In genomic region chr4:183765121-183765990, GRCh38 we compare ENCODE assay signal across 11 cellular contexts.
A peak's percentile ranks its signal among the peaks of the same experiment; 100 is the strongest.
DNase-seq lines count a peak whose midpoint lies in the region; ATAC-seq, FAIRE-seq and TF ChIP-seq lines count a peak whose summit lies in the region.
"Had no signal": no experiment of that assay in that cellular context is flagged by ENCODE, and none has a peak within 500 bp of the region (broad histone marks: within the 10 kb centered on the region; RNA-seq: fewer than 3 reads in every experiment).

No MANE protein-coding gene starts in this region.

- TF ChIP-seq POLR2A in GM12891 (IDR thresholded peaks at IDR 0.05; ENCODE audit: low read depth, low read length), result no peak

- H3K9me2 ChIP-seq in hepatocyte (replicated peaks; ENCODE audit: insufficient read depth), result no peaks in the 10 kb centered on the region

- no peak overlapping the region for H3K4me3 Mint-ChIP-seq in T-helper 17 cell

- no peaks in the 10 kb centered on the region for H3K36me3 ChIP-seq in hepatocyte (replicated peaks; ENCODE audit: insufficient read depth, low read depth)
- H3K36me3 ChIP-seq: adrenal gland had no signal

- TF ChIP-seq CTCF in hepatocyte (IDR thresholded peaks at IDR 0.05; ENCODE audit: poor library complexity), result no peak

- H3K27ac Mint-ChIP-seq in T-helper 17 cell, result no peak overlapping the region

- peaks cover 31% of the 10 kb centered on the region for H3K27me3 Mint-ChIP-seq in T-helper 17 cell

- 62% methylated on average over 21 of the region's 21 CpGs for WGBS in hepatocyte (ENCODE audit: low lambda C conversion rate, missing lambda C conversion rate)

- H3K4me2 ChIP-seq in hepatocyte, result peak overlapping the region; percentile 60

- peaks cover 1% of the 10 kb centered on the region for H3K36me3 Mint-ChIP-seq in T-helper 17 cell (ENCODE audit: low read depth)

- no peaks in the 10 kb centered on the region for H3K4me1 ChIP-seq in hepatocyte (ENCODE audit: insufficient read depth)
- H3K4me1 ChIP-seq: adrenal gland had no signal

- H3K79me2 ChIP-seq in hepatocyte, result no peaks in the 10 kb centered on the region

- peak overlapping the region; percentile 41 for H2AFZ ChIP-seq in hepatocyte

- H3K4me3 ChIP-seq in hepatocyte, result no peak overlapping the region
- H3K4me3 ChIP-seq: adrenal gland had no signal

- peak; percentile 28 for FAIRE-seq in GM12891 (lab: Jason Lieb, UNC)
- no peak for FAIRE-seq in urothelium cell line (lab: Jason Lieb, UNC)

- DNase-seq in GM12891 (ENCODE audit: insufficient read length, low spot score) (no peak), caudate nucleus (lab: John Stamatoyannopoulos, UW) (no peak), hepatocyte (ENCODE audit: low spot score) (peak; percentile 38), retina (peak; percentile 61), urothelium cell line (ENCODE audit: low spot score) (no peak), NCI-H146 treated with DMSO at 0.1 percent for 48 hours (lab: John Stamatoyannopoulos, UW; ENCODE audit: unreplicated experiment) (no peak), AG08395 (ENCODE audit: low spot score) (no peak), T-helper 17 cell (no peak)
- DNase-seq: mesendoderm had no signal

- peaks cover 4% of the 10 kb centered on the region for H3K4me1 Mint-ChIP-seq in T-helper 17 cell

- H3K9me3 ChIP-seq in hepatocyte (ENCODE audit: low read depth), result no peaks in the 10 kb centered on the region
- no peaks in the 10 kb centered on the region for H3K9me3 ChIP-seq in T-helper 17 cell (ENCODE audit: control insufficient read depth, low read length, poor library complexity, severe bottlenecking)
- H3K9me3 ChIP-seq: adrenal gland had no signal

- no peak for ATAC-seq in T-helper 17 cell
- ATAC-seq: Panc1 had no signal

- no peaks in the 10 kb centered on the region for H3K27me3 ChIP-seq in hepatocyte
- H3K27me3 ChIP-seq: adrenal gland had no signal

- no peaks in the 10 kb centered on the region for H4K20me1 ChIP-seq in hepatocyte (ENCODE audit: insufficient read depth, poor library complexity, severe bottlenecking)

- peak overlapping the region; percentile 68 for H3K27ac ChIP-seq in caudate nucleus (ENCODE audit: low read depth, low read length)
- peak overlapping the region; percentile 77 for H3K27ac ChIP-seq in hepatocyte

TF ChIP-seq in GM12891, 5 proteins besides CTCF, POLR2A, EP300 and RAD21:
- no peak for TF ChIP-seq POU2F2 (IDR thresholded peaks at IDR 0.05; ENCODE audit: low read depth, low read length)
- TF ChIP-seq TAF1 (IDR thresholded peaks at IDR 0.05; ENCODE audit: low read depth, low read length), result no peak
- no peak for TF ChIP-seq PAX5 (IDR thresholded peaks at IDR 0.05; ENCODE audit: insufficient read depth, low read length, severe bottlenecking)
- no peak for TF ChIP-seq POLR2AphosphoS5 (IDR thresholded peaks at IDR 0.05; ENCODE audit: low read depth, low read length)
- no peak for TF ChIP-seq SPI1 (IDR thresholded peaks at IDR 0.05; ENCODE audit: low read depth, low read length)

Comparison
In these comparisons a context has a peak if more than half of its experiments do, and no peak if none do; other contexts are left out.
1. DNase-seq: peak in hepatocyte (single experiment) and retina (single experiment); none in GM12891 (single experiment), caudate nucleus (0 of 61), urothelium cell line (single experiment), NCI-H146 treated with DMSO at 0.1 percent for 48 hours (single experiment), AG08395 (single experiment) and T-helper 17 cell (0 of 3).